Comparison of ENCODE assay signal across 14 cellular contexts in genomic region chr7:12706900-12707536, GRCh38. TPM values are rescaled to one million over a fixed set of nuclear protein-coding genes. Genes with fewer than 3 reads are reported as not detected.
DNase-seq lines count a peak whose midpoint lies in the region; ATAC-seq and TF ChIP-seq lines count a peak whose summit lies in the region.
"Had no signal": no experiment of that assay in that cellular context is flagged by ENCODE, and none has a peak within 500 bp of the region (broad histone marks: within the 10 kb centered on the region; RNA-seq: fewer than 3 reads in every experiment).

No MANE protein-coding gene starts in this region.

- H3K4me1 Mint-ChIP-seq in HFFc6 (ENCODE audit: low read depth), result peaks cover 31% of the 10 kb centered on the region

- peaks cover 59% of the 10 kb centered on the region for H3K4me1 ChIP-seq in skeletal muscle satellite cell (ENCODE audit: control insufficient read depth, insufficient read depth, low read length)
- H3K4me1 ChIP-seq: left ventricle myocardium inferior, prostate gland had no signal

- H3K27ac Mint-ChIP-seq in HFFc6, result no peak overlapping the region
- H3K27ac Mint-ChIP-seq: activated CD4-positive, alpha-beta memory T cell treated with anti-CD3 and anti-CD28 coated beads for 36 hours had no signal

- peaks cover 2% of the 10 kb centered on the region; the same call in 1 of the 2 replicates for H3K27me3 Mint-ChIP-seq in HFFc6 (ENCODE audit: insufficient read depth)
- H3K27me3 Mint-ChIP-seq: activated CD4-positive, alpha-beta memory T cell treated with anti-CD3 and anti-CD28 coated beads for 36 hours had no signal

- H3K9ac ChIP-seq in skeletal muscle satellite cell (ENCODE audit: low read depth, low read length), result peak overlapping the region; percentile 60

- peak; percentile 89 for ATAC-seq in esophagus mucosa
- no peak for ATAC-seq in HG02973 (IDR thresholded peaks at IDR 0.05; ENCODE audit: unreplicated experiment)
- no peak for ATAC-seq in GM19463 (IDR thresholded peaks at IDR 0.05; ENCODE audit: unreplicated experiment)
- ATAC-seq in GM18502 (IDR thresholded peaks at IDR 0.05; ENCODE audit: poor library complexity, unreplicated experiment), result no peak

- no peak for TF ChIP-seq CTCF in HFFc6 (IDR thresholded peaks at IDR 0.05)

- peak overlapping the region; percentile 7 for H3K4me3 ChIP-seq in skeletal muscle satellite cell (ENCODE audit: low read length)
- H3K4me3 ChIP-seq: left ventricle myocardium inferior, prostate gland had no signal

- no peaks in the 10 kb centered on the region for H3K27me3 ChIP-seq in skeletal muscle satellite cell (ENCODE audit: control insufficient read depth, insufficient read depth, low read length)

- H3K4me2 ChIP-seq in skeletal muscle satellite cell (ENCODE audit: low read length), result peak overlapping the region; percentile 74

- DNase-seq in HFFc6, result peak; percentile 42
- peak; percentile 95 for DNase-seq in NCI-H748 (lab: John Stamatoyannopoulos, UW; ENCODE audit: unreplicated experiment)
- DNase-seq in activated CD4-positive, CD25-positive, alpha-beta regulatory T cell treated with anti-CD3 and anti-CD28 coated beads, Interleukin-2, amount 50 U/mL, for 72 hours, result no peak
- DNase-seq: activated CD4-positive, alpha-beta memory T cell treated with anti-CD3 and anti-CD28 coated beads for 36 hours; DND-41; H7; left ventricle myocardium inferior; NCI-H1930 had no signal

- H3K9me3 ChIP-seq in skeletal muscle satellite cell (replicated peaks; ENCODE audit: low read length), result no peaks in the 10 kb centered on the region
- H3K9me3 ChIP-seq: prostate gland had no signal

- H3K9me3 Mint-ChIP-seq in HFFc6, result no peaks in the 10 kb centered on the region
- H3K9me3 Mint-ChIP-seq: activated CD4-positive, alpha-beta memory T cell treated with anti-CD3 and anti-CD28 coated beads for 36 hours had no signal

- H3K36me3 Mint-ChIP-seq in HFFc6 (ENCODE audit: low read depth), result 0 out of 2 replicates have a peak, but pooled peaks cover under 1% of the 10 kb centered on the region
- H3K36me3 Mint-ChIP-seq: activated CD4-positive, alpha-beta memory T cell treated with anti-CD3 and anti-CD28 coated beads for 36 hours had no signal

- no peak overlapping the region for H3K4me3 Mint-ChIP-seq in HFFc6
- H3K4me3 Mint-ChIP-seq: activated CD4-positive, alpha-beta memory T cell treated with anti-CD3 and anti-CD28 coated beads for 36 hours had no signal

- no peaks in the 10 kb centered on the region for H3K36me3 ChIP-seq in skeletal muscle satellite cell (ENCODE audit: insufficient read depth, low read length)
- H3K36me3 ChIP-seq: left ventricle myocardium inferior, prostate gland had no signal

RNA-seq across cellular contexts. Expression of gene ARL4A, which starts 19.6 kb away (rescaled TPM):
- 10 to 100 TPM; 12.5 to 15.5 (median 14.7) TPM for total RNA-seq in HFFc6 (2021; fragmentation: NEBNext Ultra II Directional; extraction: Animal tissue kit (Norgen Biotek cat#: 25700))
- 34.8 TPM for total RNA-seq in esophagus mucosa
- total RNA-seq in skeletal muscle satellite cell (2012; rRNA removed), result 22.9 and 31.4 TPM in 2 replicates
